Comparison of ENCODE assay signal across 10 cellular contexts in the genomic region with DNA sequence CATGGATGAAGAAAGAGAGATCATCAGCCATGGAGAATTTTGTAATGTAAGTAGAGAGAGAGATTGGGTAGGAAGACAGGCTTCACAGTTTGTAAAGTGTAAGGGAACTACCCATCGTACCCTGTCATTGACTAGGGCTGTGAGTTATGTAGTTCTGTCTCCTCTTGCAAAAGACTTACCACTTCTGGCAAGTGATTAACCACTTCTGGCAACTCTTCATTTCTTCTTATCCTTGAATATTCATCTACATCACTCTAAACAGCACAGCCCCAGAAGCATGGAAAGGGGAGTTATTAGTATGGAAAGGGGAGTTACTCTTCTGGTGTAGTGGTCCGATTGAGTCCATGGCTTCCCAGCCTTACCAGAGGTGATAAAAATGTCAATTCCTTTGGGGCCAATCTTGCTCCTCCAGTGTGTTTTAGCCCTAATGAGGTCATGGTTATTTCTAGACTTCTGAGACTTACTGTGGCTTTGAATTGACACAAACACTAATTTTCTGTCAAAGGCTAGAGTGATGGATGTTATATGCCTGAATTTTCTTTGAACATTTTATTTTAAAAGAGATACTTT. TPM values are rescaled to one million over a fixed set of nuclear protein-coding genes. Genes with fewer than 3 reads are reported as not detected.
DNase-seq lines count a peak whose midpoint lies in the region; ATAC-seq and TF ChIP-seq lines count a peak whose summit lies in the region.
"Had no signal": no experiment of that assay in that cellular context is flagged by ENCODE, and none has a peak within 500 bp of the region (broad histone marks: within the 10 kb centered on the region; RNA-seq: fewer than 3 reads in every experiment).

No MANE protein-coding gene starts in this region.

- H3K4me3 Mint-ChIP-seq in CD4-positive, alpha-beta memory T cell: no peak overlapping the region
- H3K4me3 Mint-ChIP-seq in activated CD8-positive, alpha-beta T cell treated with anti-CD3 and anti-CD28 coated beads for 36 hours: no peak overlapping the region
- no peak overlapping the region for H3K4me3 Mint-ChIP-seq in H9

- no peak for TF ChIP-seq CTCF in activated CD8-positive, alpha-beta T cell treated with anti-CD3 and anti-CD28 coated beads for 36 hours (IDR thresholded peaks at IDR 0.05)
- TF ChIP-seq CTCF in lung (IDR thresholded peaks at IDR 0.05; ENCODE audit: control extremely low read depth, extremely low read depth) (no peak), H9 (conservative IDR thresholded peaks at IDR 0.05) (no peak)

- ATAC-seq in GM19351 (IDR thresholded peaks at IDR 0.05; ENCODE audit: unreplicated experiment) (peak; percentile 49), lung (ENCODE audit: insufficient read depth, low FRiP score) (peak; percentile 51), GM19328 (IDR thresholded peaks at IDR 0.05; ENCODE audit: unreplicated experiment) (no peak)
- peak; percentile 33 for ATAC-seq in activated CD8-positive, alpha-beta T cell treated with anti-CD3 and anti-CD28 coated beads for 36 hours

- H3K79me1 ChIP-seq in H9 (ENCODE audit: insufficient read depth, low read depth, low read length, poor library complexity, severe bottlenecking): no peaks in the 10 kb centered on the region

- no peak overlapping the region for H3K23ac ChIP-seq in H9 (ENCODE audit: insufficient read length, low read depth, low read length)

- WGBS in lung, 2 donors: 72 to 74% methylated on average over 2 of the region's 2 CpGs
- WGBS in H9 (ENCODE audit: extremely low coverage, insufficient read length, low lambda C conversion rate): no CpG with 5 or more reads among the region's 2 CpGs

- H3K27ac ChIP-seq in CD4-positive, alpha-beta memory T cell (ENCODE audit: low read depth, low read length): no peak overlapping the region
- H3K27ac ChIP-seq in lung (ENCODE audit: low read depth in 1 of 2, low read length in 1 of 2) (peak overlapping the region in 1 of 2 donors; percentile 4), H9 (ENCODE audit: insufficient read length, low read depth, low read length) (no peak overlapping the region)

- POLR2A ChIA-PET in CD4-positive, alpha-beta memory T cell (lab: Charles Lee; ENCODE audit: partially characterized antibody): interaction anchor here (1.4 kb wide), 1 partner anchor 79 kb away, joined by 3 read pairs; no protein-coding TSS in a partner anchor
- POLR2A ChIA-PET in activated CD8-positive, alpha-beta T cell treated with anti-CD3 and anti-CD28 coated beads for 36 hours (lab: Charles Lee): interaction anchor here (0.7 to 1.3 kb wide), 2 partner anchors 22 to 306 kb away, joined by 3 to 4 read pairs; no protein-coding TSS in a partner anchor

- no peaks in the 10 kb centered on the region for H3K79me2 ChIP-seq in H9 (ENCODE audit: insufficient read depth, low read length)

- H4K8ac ChIP-seq in H9 (replicated peaks; ENCODE audit: insufficient read length, low read depth, low read length): no peak overlapping the region

- peaks cover 44% of the 10 kb centered on the region for H3K36me3 ChIP-seq in CD4-positive, alpha-beta memory T cell (ENCODE audit: insufficient read depth, low read length)
- peaks cover 14 to 24% of the 10 kb centered on the region in 2 donors for H3K36me3 ChIP-seq in lung (ENCODE audit: control insufficient read depth in 2 of 2, insufficient read depth in 2 of 2, low read length in 2 of 2)

- H3K56ac ChIP-seq in H9 (ENCODE audit: insufficient read length, low read depth, low read length): no peak overlapping the region

- no peaks in the 10 kb centered on the region for H3K23me2 ChIP-seq in H9 (ENCODE audit: insufficient read length, low read depth, low read length, poor library complexity, severe bottlenecking)

- H4K91ac ChIP-seq in H9 (ENCODE audit: insufficient read length, low read depth, low read length): no peak overlapping the region

- H3K4me1 ChIP-seq in CD4-positive, alpha-beta memory T cell (ENCODE audit: insufficient read depth, low read length): no peaks in the 10 kb centered on the region
- H3K4me1 ChIP-seq in lung (ENCODE audit: control insufficient read depth in 2 of 2, insufficient read depth in 2 of 2, low read length in 2 of 2) (peaks cover 0 to 4% of the 10 kb centered on the region in 2 donors), H9 (ENCODE audit: insufficient read depth, low read length) (no peaks in the 10 kb centered on the region)

- peaks cover 69 to 75% of the 10 kb centered on the region in 2 donors for H3K36me3 Mint-ChIP-seq in CD4-positive, alpha-beta memory T cell
- H3K36me3 Mint-ChIP-seq in activated CD8-positive, alpha-beta T cell treated with anti-CD3 and anti-CD28 coated beads for 36 hours (ENCODE audit: low read depth): peaks cover 75% of the 10 kb centered on the region
- peaks cover 0 to 9% (median 3%) of the 10 kb centered on the region in 3 experiments; a peak in 3 of 7 replicates for H3K36me3 Mint-ChIP-seq in H9 (ENCODE audit: insufficient read depth in 1 of 3, low read depth in 3 of 3)

- no peak overlapping the region for H3K4ac ChIP-seq in H9 (ENCODE audit: low read depth, low read length)

- H2BK12ac ChIP-seq in H9 (ENCODE audit: insufficient read length, low read depth, low read length): no peak overlapping the region

- H3T11ph ChIP-seq in H9 (ENCODE audit: low read length): no peak overlapping the region

- no peak overlapping the region for H3K18ac ChIP-seq in H9 (ENCODE audit: insufficient read length, low read depth, low read length)

- no peaks in the 10 kb centered on the region for H3K9me3 ChIP-seq in CD4-positive, alpha-beta memory T cell (ENCODE audit: control insufficient read depth in 1 of 2, low read length in 2 of 2)
- H3K9me3 ChIP-seq in lung (ENCODE audit: control insufficient read depth in 2 of 2, insufficient read depth in 1 of 2, low read length in 1 of 2) (no peaks in the 10 kb centered on the region), H9 (ENCODE audit: control insufficient read depth, low read depth, low read length) (no peaks in the 10 kb centered on the region)

- H2BK5ac ChIP-seq in H9 (ENCODE audit: insufficient read length, low read length): no peak overlapping the region

- no peaks in the 10 kb centered on the region for H3K27me3 ChIP-seq in CD4-positive, alpha-beta memory T cell (ENCODE audit: insufficient read depth, low read length)
- no peaks in the 10 kb centered on the region for H3K27me3 ChIP-seq in lung (ENCODE audit: control insufficient read depth, insufficient read depth)
- no peaks in the 10 kb centered on the region for H3K27me3 ChIP-seq in H9 (ENCODE audit: insufficient read depth, low read length)

- H3K27me3 Mint-ChIP-seq in CD4-positive, alpha-beta memory T cell: no peaks in the 10 kb centered on the region
- no peaks in the 10 kb centered on the region for H3K27me3 Mint-ChIP-seq in activated CD8-positive, alpha-beta T cell treated with anti-CD3 and anti-CD28 coated beads for 36 hours
- no peaks in the 10 kb centered on the region for H3K27me3 Mint-ChIP-seq in H9 (ENCODE audit: low read depth)

- H3K4me2 ChIP-seq in H9 (ENCODE audit: insufficient read depth, insufficient read length, low read length): no peak overlapping the region

- peaks cover 24 to 44% (median 34%) of the 10 kb centered on the region in 4 donors for H3K4me1 Mint-ChIP-seq in CD4-positive, alpha-beta memory T cell
- H3K4me1 Mint-ChIP-seq in activated CD8-positive, alpha-beta T cell treated with anti-CD3 and anti-CD28 coated beads for 36 hours (ENCODE audit: low read depth): peaks cover 33% of the 10 kb centered on the region
- H3K4me1 Mint-ChIP-seq in H9: no peaks in the 10 kb centered on the region

- no peak overlapping the region for H2AFZ ChIP-seq in H9 (ENCODE audit: low read length)

- no peak overlapping the region for H2BK20ac ChIP-seq in H9 (ENCODE audit: low read depth, low read length, poor library complexity, severe bottlenecking)

- H4K20me1 ChIP-seq in H9 (ENCODE audit: control insufficient read depth, insufficient read depth, insufficient read length): no peaks in the 10 kb centered on the region

- DNase-seq in CD4-positive, alpha-beta memory T cell: no peak
- no peak for DNase-seq in activated CD8-positive, alpha-beta T cell treated with anti-CD3 and anti-CD28 coated beads for 36 hours
- DNase-seq in lung (ENCODE audit: low spot score) (no peak), T1000 (lab: John Stamatoyannopoulos, UW) (no peak), H9 (no peak), KG1 (lab: John Stamatoyannopoulos, UW) (no peak)
- DNase-seq: NCI-H2227 treated with DMSO at 0.1 percent for 48 hours; stimulated activated CD4-positive, alpha-beta T cell treated with anti-CD3 and anti-CD28 coated beads, Interleukin-4, amount 100 ng/mL, for 24 hours had no signal

- H2BK15ac ChIP-seq in H9 (ENCODE audit: low read depth, low read length): no peak overlapping the region

- H2AK5ac ChIP-seq in H9 (ENCODE audit: insufficient read length, low read length): no peak overlapping the region

- peak overlapping the region in 5 of 7 donors; percentile 7 to 87 (median 42) for H3K27ac Mint-ChIP-seq in CD4-positive, alpha-beta memory T cell
- H3K27ac Mint-ChIP-seq in activated CD8-positive, alpha-beta T cell treated with anti-CD3 and anti-CD28 coated beads for 36 hours: peak overlapping the region; percentile 81
- 0 out of 7 replicates have a peak overlapping the region, but pooled peaks of 1 of the 3 experiments have one; percentile 9 for H3K27ac Mint-ChIP-seq in H9

- CTCF ChIA-PET in CD4-positive, alpha-beta memory T cell (lab: Charles Lee; ENCODE audit: partially characterized antibody): no interaction called here
- CTCF ChIA-PET in activated CD8-positive, alpha-beta T cell treated with anti-CD3 and anti-CD28 coated beads for 36 hours (lab: Charles Lee): interaction anchor here (1.2 to 2.1 kb wide), 2 partner anchors 14 to 112 kb away, joined by 4 to 7 read pairs; no protein-coding TSS in a partner anchor

- peaks cover 0 to 19% (median 9%) of the 10 kb centered on the region in 8 donors for H3K9me3 Mint-ChIP-seq in CD4-positive, alpha-beta memory T cell
- H3K9me3 Mint-ChIP-seq in activated CD8-positive, alpha-beta T cell treated with anti-CD3 and anti-CD28 coated beads for 36 hours: no peaks in the 10 kb centered on the region
- no peaks in the 10 kb centered on the region; a peak in 1 of 5 replicates for H3K9me3 Mint-ChIP-seq in H9

- no peak overlapping the region for H4K5ac ChIP-seq in H9 (ENCODE audit: insufficient read length, low read depth, low read length)

- no peak overlapping the region for H3K14ac ChIP-seq in H9 (ENCODE audit: insufficient read depth, low read length)

- no peak overlapping the region for H3K9ac ChIP-seq in H9 (ENCODE audit: extremely low read depth, insufficient read length, low read length)

- intact Hi-C loops in CD4-positive, alpha-beta memory T cell (cut with micrococcal nuclease): loop anchor here (10.0 kb wide), 1 partner anchor 877 kb away; no protein-coding TSS in a partner anchor
- intact Hi-C loops in activated CD8-positive, alpha-beta T cell treated with anti-CD3 and anti-CD28 coated beads for 36 hours (cut with micrococcal nuclease): no loop called here

- no peak overlapping the region for H2BK120ac ChIP-seq in H9 (ENCODE audit: low read depth, low read length, poor library complexity, severe bottlenecking)

- H3K4me3 ChIP-seq in CD4-positive, alpha-beta memory T cell (ENCODE audit: low read length in 2 of 2): no peak overlapping the region
- H3K4me3 ChIP-seq in lung: no peak overlapping the region

RNA-seq across cellular contexts. Expression of a gene that starts 52.0 kb away (rescaled TPM):
- 100 to 1,000 TPM; 130 TPM for total RNA-seq in CD4-positive, alpha-beta memory T cell
- polyA plus RNA-seq in CD4-positive, alpha-beta memory T cell: 100 to 1,000 TPM; 221 to 230 TPM
- total RNA-seq in activated CD8-positive, alpha-beta T cell treated with anti-CD3 and anti-CD28 coated beads for 36 hours: 100 to 1,000 TPM; 293 to 311 TPM
- total RNA-seq in lung (10 to 100 TPM; 72.4 to 80.1 TPM), H9 (2021) (45.4 and 48.1 TPM in 2 replicates)
- polyA plus RNA-seq in lung: 10 to 100 TPM; 21.6 to 75.9 TPM
